25 cellular contexts compared by ENCODE assay signal in genomic region chr2:133489146-133489545, GRCh38.
"Had no signal": no experiment of that assay in that cellular context is flagged by ENCODE, and none has a peak within 500 bp of the region (broad histone marks: within the 10 kb centered on the region; RNA-seq: fewer than 3 reads in every experiment).

No MANE protein-coding gene starts in this region.

- H3K4me2 ChIP-seq: SK-N-SH had no signal

- H3K9me3 Mint-ChIP-seq: T-helper 1 cell treated with Interleukin-12 subunit alpha and Interleukin-12 subunit beta and Interleukin-4 antibody, amounts not matched to agents 30 μg/mL and 1 μg/mL, for 36 hours had no signal

- DNase-seq: IMR-90, Kasumi-1, KG1, MM.1S, NCI-H1048, NCI-H1105, NCI-H1417 treated with DMSO at 0.1 percent for 48 hours, NCI-H146, NCI-H1694 treated with DMSO at 0.1 percent for 48 hours, NCI-H1930, NCI-H2081, NCI-H2107, NCI-H2171 treated with DMSO at 0.1 percent for 48 hours, NCI-H345, NCI-H446 treated with DMSO at 0.1 percent for 48 hours, NCI-H510A treated with DMSO at 0.1 percent for 48 hours, NCI-H526, Right ventricle myocardium superior, RPMI8226, SIG-M5, SK-N-SH, SW 1271, T-cell had no signal

- H3K9me3 ChIP-seq: SJSA1, SK-N-SH had no signal

- ATAC-seq: T-cell had no signal

- H3K4me1 Mint-ChIP-seq: T-cell had no signal

- H3K36me3 Mint-ChIP-seq: T-cell had no signal

- H3K27ac Mint-ChIP-seq: T-cell; T-helper 1 cell treated with Interleukin-12 subunit alpha and Interleukin-12 subunit beta and Interleukin-4 antibody, amounts not matched to agents 30 μg/mL and 1 μg/mL, for 36 hours had no signal

- H3K4me3 Mint-ChIP-seq: T-cell; T-helper 1 cell treated with Interleukin-12 subunit alpha and Interleukin-12 subunit beta and Interleukin-4 antibody, amounts not matched to agents 30 μg/mL and 1 μg/mL, for 36 hours had no signal

- H3K27ac ChIP-seq: SJSA1 had no signal

- H3K9me2 ChIP-seq: SK-N-SH had no signal

- H3K36me3 ChIP-seq: SJSA1 had no signal

- H3K27me3 ChIP-seq: SJSA1 had no signal

- H3K4me3 ChIP-seq: SJSA1 had no signal
